In the genomic region with DNA sequence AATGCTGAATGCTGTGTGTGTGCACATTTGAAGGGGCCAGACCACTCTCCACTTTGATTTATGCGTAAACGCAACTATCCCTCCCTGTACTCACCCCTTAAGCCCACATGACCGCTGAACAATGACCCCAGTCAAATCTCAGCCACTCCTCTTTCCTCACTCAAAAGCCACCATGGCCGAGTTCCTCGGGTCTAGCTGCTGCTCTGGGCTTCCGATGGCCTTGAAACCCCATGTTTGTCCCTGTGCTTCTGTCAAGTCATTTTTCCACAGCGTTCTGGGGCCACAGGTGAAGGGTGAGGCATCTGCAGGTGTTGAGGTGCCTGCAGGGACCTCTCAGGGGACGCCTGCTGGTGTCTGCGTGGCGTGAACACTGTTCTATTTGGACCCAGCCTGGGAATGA, we compare ENCODE assay signal across 26 cellular contexts.
"Had no signal": no experiment of that assay in that cellular context is flagged by ENCODE, and none has a peak within 500 bp of the region (broad histone marks: within the 10 kb centered on the region; RNA-seq: fewer than 3 reads in every experiment).

No MANE protein-coding gene starts in this region.

- H3K36me3 ChIP-seq: ovary, right lobe of liver, sigmoid colon, stomach, thoracic aorta, thyroid gland, tibial nerve, upper lobe of left lung had no signal

- H3K4me3 ChIP-seq: ovary, psoas muscle, right lobe of liver, sigmoid colon, stomach, thoracic aorta, thyroid gland, tibial nerve, upper lobe of left lung had no signal

- H3K9me3 Mint-ChIP-seq: natural killer cell treated with Interleukin-12 subunit alpha and Interleukin-12 subunit beta and Interleukin-15 and Interleukin-18, amount 100 ng/mL, for 72 hours; stimulated activated effector memory CD8-positive, alpha-beta T cell treated with anti-CD3 and anti-CD28 coated beads, Interleukin-12 subunit alpha, Interleukin-12 subunit beta, amount 100 ng/mL, for 72 hours had no signal

- H3K27me3 ChIP-seq: ovary, right lobe of liver, sigmoid colon, thyroid gland, tibial nerve, upper lobe of left lung had no signal

- H3K9ac ChIP-seq: parathyroid adenoma had no signal

- DNase-seq: naive B cell; naive thymus-derived CD8-positive, alpha-beta T cell; occipital lobe; ovary; psoas muscle; right cardiac atrium; right lobe of liver; sigmoid colon; small intestine; stimulated activated CD4-positive, alpha-beta T cell treated with anti-CD3 and anti-CD28 coated beads, Interleukin-15, amount 100 ng/mL, for 24 hours; stimulated activated CD4-positive, alpha-beta T cell treated with anti-CD3 and anti-CD28 coated beads, Interleukin-2, amount 100 ng/mL, for 24 hours; stimulated activated CD4-positive, alpha-beta T cell treated with anti-CD3 and anti-CD28 coated beads, Interleukin-2, amount 100 ng/mL, for 48 hours; stimulated activated CD4-positive, alpha-beta T cell treated with anti-CD3 and anti-CD28 coated beads, Interleukin-4, amount 100 ng/mL, for 24 hours; stimulated activated naive B cell treated with anti-CD40 and anti-IgM and Interleukin-4, amounts not matched to agents 10 μg/mL and 1 μg/mL and 100 μg/mL, for 72 hours; stimulated activated naive CD4-positive, alpha-beta T cell treated with Interleukin-2 at 50 U/mL for 16 hours; stomach; thyroid gland; trophoblast cell; upper lobe of left lung had no signal

- H3K4me1 ChIP-seq: parathyroid adenoma, psoas muscle, right lobe of liver, sigmoid colon, stomach, thyroid gland, tibial nerve, upper lobe of left lung had no signal

- H3K27ac Mint-ChIP-seq: naive B cell; natural killer cell treated with Interleukin-12 subunit alpha and Interleukin-12 subunit beta and Interleukin-15 and Interleukin-18, amount 100 ng/mL, for 72 hours; progenitor cell of endocrine pancreas; stimulated activated effector memory CD8-positive, alpha-beta T cell treated with anti-CD3 and anti-CD28 coated beads, Interleukin-12 subunit alpha, Interleukin-12 subunit beta, amount 100 ng/mL, for 72 hours; stimulated activated naive B cell treated with anti-CD40 and anti-IgM and Interleukin-4, amounts not matched to agents 10 μg/mL and 1 μg/mL and 100 μg/mL, for 72 hours; stimulated activated naive CD8-positive, alpha-beta T cell treated with anti-CD3 and anti-CD28 coated beads, Interleukin-15, Interleukin-2, amounts not matched to agents 100 ng/mL and 50 ng/mL, for 24 hours had no signal

- H3K9me3 ChIP-seq: ovary, psoas muscle, right lobe of liver, sigmoid colon, stomach, thoracic aorta, thyroid gland, tibial nerve, upper lobe of left lung had no signal

- H3K27ac ChIP-seq: ovary, parathyroid adenoma, psoas muscle, right lobe of liver, sigmoid colon, stomach, thoracic aorta, thyroid gland, tibial nerve, upper lobe of left lung had no signal

- H3K36me3 Mint-ChIP-seq: naive thymus-derived CD8-positive, alpha-beta T cell; natural killer cell treated with Interleukin-12 subunit alpha and Interleukin-12 subunit beta and Interleukin-15 and Interleukin-18, amount 100 ng/mL, for 72 hours; stimulated activated effector memory CD8-positive, alpha-beta T cell treated with anti-CD3 and anti-CD28 coated beads, Interleukin-12 subunit alpha, Interleukin-12 subunit beta, amount 100 ng/mL, for 72 hours had no signal

- H3K4me1 Mint-ChIP-seq: naive thymus-derived CD8-positive, alpha-beta T cell; stimulated activated effector memory CD8-positive, alpha-beta T cell treated with anti-CD3 and anti-CD28 coated beads, Interleukin-12 subunit alpha, Interleukin-12 subunit beta, amount 100 ng/mL, for 72 hours; stimulated activated naive B cell treated with anti-CD40 and anti-IgM and Interleukin-4, amounts not matched to agents 10 μg/mL and 1 μg/mL and 100 μg/mL, for 72 hours had no signal

- H2AFZ ChIP-seq: parathyroid adenoma had no signal

- H3K4me3 Mint-ChIP-seq: naive B cell; natural killer cell treated with Interleukin-12 subunit alpha and Interleukin-12 subunit beta and Interleukin-15 and Interleukin-18, amount 100 ng/mL, for 72 hours; stimulated activated effector memory CD8-positive, alpha-beta T cell treated with anti-CD3 and anti-CD28 coated beads, Interleukin-12 subunit alpha, Interleukin-12 subunit beta, amount 100 ng/mL, for 72 hours; stimulated activated naive B cell treated with anti-CD40 and anti-IgM and Interleukin-4, amounts not matched to agents 10 μg/mL and 1 μg/mL and 100 μg/mL, for 72 hours; stimulated activated naive CD8-positive, alpha-beta T cell treated with anti-CD3 and anti-CD28 coated beads, Interleukin-15, Interleukin-2, amounts not matched to agents 100 ng/mL and 50 ng/mL, for 24 hours had no signal
